ENCODE assay signal across 1 cellular context in the genomic region with DNA sequence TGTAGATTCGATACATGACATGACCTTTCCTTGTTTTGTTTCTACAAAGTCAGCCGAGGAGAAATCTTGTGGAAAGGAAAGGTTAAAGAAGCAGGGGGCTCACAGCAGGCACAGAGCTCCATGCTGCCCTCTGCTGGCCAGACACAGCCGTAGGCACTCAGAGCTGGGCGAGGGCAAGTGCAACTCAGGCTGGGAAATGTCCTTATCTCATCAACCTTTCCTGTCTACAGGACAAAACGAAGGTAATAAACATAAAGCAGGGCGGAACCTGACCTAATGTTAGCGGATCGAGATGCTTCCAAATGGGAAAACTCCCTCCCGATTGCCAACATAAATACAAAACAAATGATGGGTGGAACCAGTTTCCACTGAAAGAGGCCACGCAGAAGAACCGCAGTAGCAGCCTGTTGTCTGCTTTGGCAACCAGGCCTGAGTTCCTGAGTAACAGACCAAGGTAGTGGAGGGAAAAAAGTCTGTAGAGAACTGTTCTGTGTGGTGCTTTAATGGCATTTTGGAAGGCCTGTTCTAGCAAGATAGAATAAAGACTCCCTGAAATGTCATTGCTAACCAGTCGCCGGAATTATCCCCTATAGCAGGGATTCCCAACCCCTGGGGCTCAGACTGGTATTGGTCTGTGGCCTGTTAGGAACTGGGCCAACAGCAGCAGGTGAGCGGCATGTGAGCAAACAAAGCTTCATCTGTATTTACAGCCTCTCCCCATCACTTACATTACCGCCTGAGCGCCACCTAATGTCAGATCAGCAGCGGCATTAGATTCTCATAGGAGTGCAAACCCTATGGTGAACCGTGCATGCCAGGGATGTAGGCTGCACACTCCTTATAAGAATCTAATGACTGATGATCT.
TF ChIP-seq lines count a peak whose summit lies in the region.

No MANE protein-coding gene starts in this region.

TF ChIP-seq in HEK293, 187 proteins besides CTCF, POLR2A, EP300 and RAD21 (continued from another document):
- TF ChIP-seq, protein P1, sequence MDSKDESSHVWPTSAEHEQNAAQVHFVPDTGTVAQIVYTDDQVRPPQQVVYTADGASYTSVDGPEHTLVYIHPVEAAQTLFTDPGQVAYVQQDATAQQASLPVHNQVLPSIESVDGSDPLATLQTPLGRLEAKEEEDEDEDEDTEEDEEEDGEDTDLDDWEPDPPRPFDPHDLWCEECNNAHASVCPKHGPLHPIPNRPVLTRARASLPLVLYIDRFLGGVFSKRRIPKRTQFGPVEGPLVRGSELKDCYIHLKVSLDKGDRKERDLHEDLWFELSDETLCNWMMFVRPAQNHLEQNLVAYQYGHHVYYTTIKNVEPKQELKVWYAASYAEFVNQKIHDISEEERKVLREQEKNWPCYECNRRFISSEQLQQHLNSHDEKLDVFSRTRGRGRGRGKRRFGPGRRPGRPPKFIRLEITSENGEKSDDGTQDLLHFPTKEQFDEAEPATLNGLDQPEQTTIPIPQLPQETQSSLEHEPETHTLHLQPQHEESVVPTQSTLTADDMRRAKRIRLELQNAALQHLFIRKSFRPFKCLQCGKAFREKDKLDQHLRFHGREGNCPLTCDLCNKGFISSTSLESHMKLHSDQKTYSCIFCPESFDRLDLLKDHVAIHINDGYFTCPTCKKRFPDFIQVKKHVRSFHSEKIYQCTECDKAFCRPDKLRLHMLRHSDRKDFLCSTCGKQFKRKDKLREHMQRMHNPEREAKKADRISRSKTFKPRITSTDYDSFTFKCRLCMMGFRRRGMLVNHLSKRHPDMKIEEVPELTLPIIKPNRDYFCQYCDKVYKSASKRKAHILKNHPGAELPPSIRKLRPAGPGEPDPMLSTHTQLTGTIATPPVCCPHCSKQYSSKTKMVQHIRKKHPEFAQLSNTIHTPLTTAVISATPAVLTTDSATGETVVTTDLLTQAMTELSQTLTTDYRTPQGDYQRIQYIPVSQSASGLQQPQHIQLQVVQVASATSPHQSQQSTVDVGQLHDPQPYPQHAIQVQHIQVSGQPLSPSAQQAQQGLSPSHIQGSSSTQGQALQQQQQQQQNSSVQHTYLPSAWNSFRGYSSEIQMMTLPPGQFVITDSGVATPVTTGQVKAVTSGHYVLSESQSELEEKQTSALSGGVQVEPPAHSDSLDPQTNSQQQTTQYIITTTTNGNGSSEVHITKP (tag by site-specific recombination; IDR thresholded peaks at IDR 0.05): peak; percentile 92
- TF ChIP-seq MZF1 (tag by site-specific recombination; IDR thresholded peaks at IDR 0.05; ENCODE audit: borderline replicate concordance) (peak; percentile 85), PRDM1 (tag by site-specific recombination; IDR thresholded peaks at IDR 0.05) (peak; percentile 48; the same call in 1 of the 2 replicates), ZBTB17 (tag by site-specific recombination; IDR thresholded peaks at IDR 0.05) (peak; percentile 85), ZNF664 (tag by site-specific recombination; IDR thresholded peaks at IDR 0.05) (no peak), ZXDB (tag by site-specific recombination; IDR thresholded peaks at IDR 0.05) (no peak; the same call in 1 of the 2 replicates), FEZF1 (tag by site-specific recombination; IDR thresholded peaks at IDR 0.05) (peak; percentile 40; the same call in 1 of the 2 replicates), GLIS1 (tag by site-specific recombination; IDR thresholded peaks at IDR 0.05) (peak; percentile 51; the same call in 1 of the 2 replicates), ZIC2 (tag by site-specific recombination; IDR thresholded peaks at IDR 0.05) (peak; percentile 58), KLF16 (tag by site-specific recombination; IDR thresholded peaks at IDR 0.05) (no peak), ZNF366 (tag by site-specific recombination; conservative IDR thresholded peaks at IDR 0.05) (peak; percentile 51; the same call in 1 of the 2 replicates), ZNF133 (tag by site-specific recombination; IDR thresholded peaks at IDR 0.05) (no peak), SCRT2 (tag by site-specific recombination; IDR thresholded peaks at IDR 0.05) (peak; percentile 87), KLF8 (tag by site-specific recombination; IDR thresholded peaks at IDR 0.05) (no peak), ZFP3 (tag by site-specific recombination; IDR thresholded peaks at IDR 0.05; ENCODE audit: low read depth) (no peak), ZNF2 (tag by site-specific recombination; IDR thresholded peaks at IDR 0.05) (peak; percentile 46; the same call in 1 of the 2 replicates), ZNF843 (tag by site-specific recombination; IDR thresholded peaks at IDR 0.05) (peak; percentile 37; the same call in 1 of the 2 replicates), SP7 (tag by site-specific recombination; IDR thresholded peaks at IDR 0.05) (peak; percentile 55), ZNF549 (tag by site-specific recombination; IDR thresholded peaks at IDR 0.05) (0 out of 2 replicates have a peak, but pooled peaks have one; percentile 32), ZFP37 (tag by site-specific recombination; IDR thresholded peaks at IDR 0.05) (peak; percentile 62; the same call in 1 of the 2 replicates), KLF10 (tag by site-specific recombination; IDR thresholded peaks at IDR 0.05) (no peak), ZNF548 (tag by site-specific recombination; IDR thresholded peaks at IDR 0.05) (no peak), ZNF19 (tag by site-specific recombination; IDR thresholded peaks at IDR 0.05; ENCODE audit: low read depth) (no peak), ZNF433 (tag by site-specific recombination; IDR thresholded peaks at IDR 0.05; ENCODE audit: low read depth) (no peak), KLF9 (tag by site-specific recombination; IDR thresholded peaks at IDR 0.05; ENCODE audit: low read depth) (no peak), GFI1B (tag by site-specific recombination; IDR thresholded peaks at IDR 0.05) (no peak), ZNF792 (tag by site-specific recombination; IDR thresholded peaks at IDR 0.05) (0 out of 2 replicates have a peak, but pooled peaks have one; percentile 46), ZNF37A (tag by site-specific recombination; IDR thresholded peaks at IDR 0.05) (no peak), ZNF341 (tag by site-specific recombination; IDR thresholded peaks at IDR 0.05; ENCODE audit: low read depth) (no peak), ZNF48 (tag by site-specific recombination; IDR thresholded peaks at IDR 0.05) (no peak), SALL2 (tag by site-specific recombination; IDR thresholded peaks at IDR 0.05; ENCODE audit: borderline replicate concordance) (no peak)
- TF ChIP-seq, protein P2, sequence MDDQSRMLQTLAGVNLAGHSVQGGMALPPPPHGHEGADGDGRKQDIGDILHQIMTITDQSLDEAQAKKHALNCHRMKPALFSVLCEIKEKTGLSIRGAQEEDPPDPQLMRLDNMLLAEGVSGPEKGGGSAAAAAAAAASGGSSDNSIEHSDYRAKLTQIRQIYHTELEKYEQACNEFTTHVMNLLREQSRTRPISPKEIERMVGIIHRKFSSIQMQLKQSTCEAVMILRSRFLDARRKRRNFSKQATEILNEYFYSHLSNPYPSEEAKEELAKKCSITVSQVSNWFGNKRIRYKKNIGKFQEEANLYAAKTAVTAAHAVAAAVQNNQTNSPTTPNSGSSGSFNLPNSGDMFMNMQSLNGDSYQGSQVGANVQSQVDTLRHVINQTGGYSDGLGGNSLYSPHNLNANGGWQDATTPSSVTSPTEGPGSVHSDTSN (CRISPR knock-in tag; IDR thresholded peaks at IDR 0.05): no peak
- TF ChIP-seq, protein P3, sequence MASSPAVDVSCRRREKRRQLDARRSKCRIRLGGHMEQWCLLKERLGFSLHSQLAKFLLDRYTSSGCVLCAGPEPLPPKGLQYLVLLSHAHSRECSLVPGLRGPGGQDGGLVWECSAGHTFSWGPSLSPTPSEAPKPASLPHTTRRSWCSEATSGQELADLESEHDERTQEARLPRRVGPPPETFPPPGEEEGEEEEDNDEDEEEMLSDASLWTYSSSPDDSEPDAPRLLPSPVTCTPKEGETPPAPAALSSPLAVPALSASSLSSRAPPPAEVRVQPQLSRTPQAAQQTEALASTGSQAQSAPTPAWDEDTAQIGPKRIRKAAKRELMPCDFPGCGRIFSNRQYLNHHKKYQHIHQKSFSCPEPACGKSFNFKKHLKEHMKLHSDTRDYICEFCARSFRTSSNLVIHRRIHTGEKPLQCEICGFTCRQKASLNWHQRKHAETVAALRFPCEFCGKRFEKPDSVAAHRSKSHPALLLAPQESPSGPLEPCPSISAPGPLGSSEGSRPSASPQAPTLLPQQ (tag by site-specific recombination; IDR thresholded peaks at IDR 0.05): peak; percentile 14; the same call in 1 of the 2 replicates
- TF ChIP-seq, protein P4, sequence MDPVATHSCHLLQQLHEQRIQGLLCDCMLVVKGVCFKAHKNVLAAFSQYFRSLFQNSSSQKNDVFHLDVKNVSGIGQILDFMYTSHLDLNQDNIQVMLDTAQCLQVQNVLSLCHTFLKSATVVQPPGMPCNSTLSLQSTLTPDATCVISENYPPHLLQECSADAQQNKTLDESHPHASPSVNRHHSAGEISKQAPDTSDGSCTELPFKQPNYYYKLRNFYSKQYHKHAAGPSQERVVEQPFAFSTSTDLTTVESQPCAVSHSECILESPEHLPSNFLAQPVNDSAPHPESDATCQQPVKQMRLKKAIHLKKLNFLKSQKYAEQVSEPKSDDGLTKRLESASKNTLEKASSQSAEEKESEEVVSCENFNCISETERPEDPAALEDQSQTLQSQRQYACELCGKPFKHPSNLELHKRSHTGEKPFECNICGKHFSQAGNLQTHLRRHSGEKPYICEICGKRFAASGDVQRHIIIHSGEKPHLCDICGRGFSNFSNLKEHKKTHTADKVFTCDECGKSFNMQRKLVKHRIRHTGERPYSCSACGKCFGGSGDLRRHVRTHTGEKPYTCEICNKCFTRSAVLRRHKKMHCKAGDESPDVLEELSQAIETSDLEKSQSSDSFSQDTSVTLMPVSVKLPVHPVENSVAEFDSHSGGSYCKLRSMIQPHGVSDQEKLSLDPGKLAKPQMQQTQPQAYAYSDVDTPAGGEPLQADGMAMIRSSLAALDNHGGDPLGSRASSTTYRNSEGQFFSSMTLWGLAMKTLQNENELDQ (tag by site-specific recombination; IDR thresholded peaks at IDR 0.05; ENCODE audit: low read depth): no peak
- TF ChIP-seq, protein P5, sequence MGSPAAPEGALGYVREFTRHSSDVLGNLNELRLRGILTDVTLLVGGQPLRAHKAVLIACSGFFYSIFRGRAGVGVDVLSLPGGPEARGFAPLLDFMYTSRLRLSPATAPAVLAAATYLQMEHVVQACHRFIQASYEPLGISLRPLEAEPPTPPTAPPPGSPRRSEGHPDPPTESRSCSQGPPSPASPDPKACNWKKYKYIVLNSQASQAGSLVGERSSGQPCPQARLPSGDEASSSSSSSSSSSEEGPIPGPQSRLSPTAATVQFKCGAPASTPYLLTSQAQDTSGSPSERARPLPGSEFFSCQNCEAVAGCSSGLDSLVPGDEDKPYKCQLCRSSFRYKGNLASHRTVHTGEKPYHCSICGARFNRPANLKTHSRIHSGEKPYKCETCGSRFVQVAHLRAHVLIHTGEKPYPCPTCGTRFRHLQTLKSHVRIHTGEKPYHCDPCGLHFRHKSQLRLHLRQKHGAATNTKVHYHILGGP (tag by site-specific recombination; IDR thresholded peaks at IDR 0.05): no peak
- TF ChIP-seq, protein P6, sequence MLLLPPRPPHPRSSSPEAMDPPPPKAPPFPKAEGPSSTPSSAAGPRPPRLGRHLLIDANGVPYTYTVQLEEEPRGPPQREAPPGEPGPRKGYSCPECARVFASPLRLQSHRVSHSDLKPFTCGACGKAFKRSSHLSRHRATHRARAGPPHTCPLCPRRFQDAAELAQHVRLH (tag by site-specific recombination; IDR thresholded peaks at IDR 0.05): no peak
- TF ChIP-seq, protein P7, sequence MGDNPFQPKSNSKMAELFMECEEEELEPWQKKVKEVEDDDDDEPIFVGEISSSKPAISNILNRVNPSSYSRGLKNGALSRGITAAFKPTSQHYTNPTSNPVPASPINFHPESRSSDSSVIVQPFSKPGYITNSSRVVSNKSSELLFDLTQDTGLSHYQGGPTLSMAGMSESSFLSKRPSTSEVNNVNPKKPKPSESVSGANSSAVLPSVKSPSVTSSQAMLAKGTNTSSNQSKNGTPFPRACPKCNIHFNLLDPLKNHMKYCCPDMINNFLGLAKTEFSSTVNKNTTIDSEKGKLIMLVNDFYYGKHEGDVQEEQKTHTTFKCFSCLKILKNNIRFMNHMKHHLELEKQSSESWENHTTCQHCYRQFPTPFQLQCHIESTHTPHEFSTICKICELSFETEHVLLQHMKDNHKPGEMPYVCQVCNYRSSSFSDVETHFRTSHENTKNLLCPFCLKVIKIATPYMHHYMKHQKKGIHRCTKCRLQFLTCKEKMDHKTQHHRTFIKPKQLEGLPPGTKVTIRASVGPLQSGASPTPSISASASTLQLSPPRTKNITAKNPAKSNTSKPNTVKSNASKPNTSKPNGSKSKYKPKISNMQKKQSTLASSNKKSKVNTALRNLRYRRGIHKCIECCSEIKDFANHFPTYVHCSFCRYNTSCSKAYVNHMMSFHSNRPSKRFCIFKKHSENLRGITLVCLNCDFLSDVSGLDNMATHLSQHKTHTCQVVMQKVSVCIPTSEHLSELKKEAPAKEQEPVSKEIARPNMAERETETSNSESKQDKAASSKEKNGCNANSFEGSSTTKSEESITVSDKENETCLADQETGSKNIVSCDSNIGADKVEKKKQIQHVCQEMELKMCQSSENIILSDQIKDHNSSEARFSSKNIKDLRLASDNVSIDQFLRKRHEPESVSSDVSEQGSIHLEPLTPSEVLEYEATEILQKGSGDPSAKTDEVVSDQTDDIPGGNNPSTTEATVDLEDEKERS (tag by site-specific recombination; IDR thresholded peaks at IDR 0.05): no peak
